In the genomic region with DNA sequence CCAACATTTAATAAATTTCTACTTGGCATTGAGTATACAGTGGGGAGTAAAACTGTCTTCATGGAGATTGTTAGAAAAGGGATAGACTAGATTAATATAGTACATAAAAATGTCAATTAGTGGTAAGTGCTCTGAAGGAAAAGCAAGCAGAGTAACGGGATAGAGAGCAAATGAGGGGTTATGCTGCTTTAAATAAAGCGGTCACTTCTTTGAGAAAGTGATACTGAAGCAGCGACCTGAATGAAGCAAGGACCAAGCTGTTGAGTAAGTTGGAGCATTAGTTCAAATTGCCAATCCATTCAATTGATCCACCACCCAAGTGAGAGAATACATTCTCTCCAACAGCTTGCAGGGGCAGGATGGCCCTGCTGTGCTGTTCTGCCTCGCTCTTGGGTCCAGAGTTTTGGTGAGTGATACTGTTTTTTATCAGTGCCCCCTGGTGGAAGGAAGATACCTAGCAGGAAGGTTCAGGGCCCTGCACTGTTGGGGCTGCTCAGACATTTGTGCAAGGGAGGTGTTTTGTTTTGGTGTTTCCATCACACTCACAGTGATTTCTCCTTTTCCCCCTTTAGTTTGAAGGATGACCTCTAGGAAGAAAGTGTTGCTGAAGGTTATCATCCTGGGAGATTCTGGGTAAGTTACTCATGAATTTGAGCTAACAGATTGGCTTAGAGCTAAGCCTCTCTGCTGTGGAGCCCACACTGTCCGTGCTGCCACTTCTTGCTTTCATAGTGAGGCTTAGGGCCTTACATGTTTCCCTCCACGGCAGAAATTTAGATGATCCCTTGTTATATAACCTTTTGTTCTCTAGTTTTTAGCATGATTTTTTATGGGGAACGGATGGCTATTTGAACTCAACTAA, we compare ENCODE assay signal across 8 cellular contexts.
DNase-seq lines count a peak whose midpoint lies in the region; ATAC-seq and TF ChIP-seq lines count a peak whose summit lies in the region.

No MANE protein-coding gene starts in this region.

- WGBS in esophagus, 2 donors = 49 to 54% methylated on average over 7 of the region's 7 CpGs

- H3K27ac Mint-ChIP-seq in natural killer cell = peak overlapping the region; percentile 61 to 72

- TF ChIP-seq CTCF in HL-60 (IDR thresholded peaks at IDR 0.05; ENCODE audit: insufficient read depth, low read length) (peak; percentile 49), natural killer cell (IDR thresholded peaks at IDR 0.05) (peak; percentile 74), thoracic aorta (IDR thresholded peaks at IDR 0.05) (peak; percentile 73)

- peaks cover 21% of the 10 kb centered on the region for H3K36me3 Mint-ChIP-seq in natural killer cell

- no peak overlapping the region for H3K9ac ChIP-seq in NT2/D1 (ENCODE audit: insufficient read length, low read depth)

- DNase-seq in CMK (ENCODE audit: low read depth) (peak; percentile 39), HL-60 (ENCODE audit: low read depth in 1 of 2, low spot score in 1 of 2) (peak; percentile 47 to 75), NT2/D1 (ENCODE audit: low read depth, low spot score) (peak; percentile 49), activated T-cell treated with anti-CD3 and anti-CD28 coated beads for 1 hour (ENCODE audit: low read depth) (peak; percentile 48), natural killer cell (peak; percentile 47), thoracic aorta (ENCODE audit: low spot score) (no peak)

- intact Hi-C loops in natural killer cell (cut with micrococcal nuclease) = loop anchor here (1.0 to 5.0 kb wide), 4 partner anchors 38 to 178 kb away; a partner anchor contains a TSS

- H3K4me1 Mint-ChIP-seq in natural killer cell = peaks cover 21 to 45% of the 10 kb centered on the region in 2 donors

- H3K4me1 ChIP-seq in NT2/D1 (ENCODE audit: insufficient read depth, insufficient read length) = peaks cover 3% of the 10 kb centered on the region
- no peaks in the 10 kb centered on the region for H3K4me1 ChIP-seq in esophagus (ENCODE audit: control insufficient read depth in 2 of 2, insufficient read depth in 2 of 2, low read length in 1 of 2)
- peaks cover 3 to 39% of the 10 kb centered on the region in 2 donors for H3K4me1 ChIP-seq in thoracic aorta (ENCODE audit: control insufficient read depth in 1 of 2, low read depth in 2 of 2)

- H3K4me3 ChIP-seq in HL-60 (replicated peaks; ENCODE audit: insufficient read depth, low read length) (no peak overlapping the region), NT2/D1 (ENCODE audit: insufficient read length, low read depth) (no peak overlapping the region), esophagus (ENCODE audit: low read depth in 1 of 2, low read length in 2 of 2) (no peak overlapping the region), thoracic aorta (no peak overlapping the region)

- H3K27ac ChIP-seq in HL-60 (replicated peaks) = peak overlapping the region; percentile 16
- H3K27ac ChIP-seq in esophagus (ENCODE audit: low read depth in 2 of 2, low read length in 1 of 2) = peak overlapping the region; percentile 36 to 59
- H3K27ac ChIP-seq in thoracic aorta = no peak overlapping the region

- H3K27me3 Mint-ChIP-seq in natural killer cell (ENCODE audit: low read depth in 2 of 2) = no peaks in the 10 kb centered on the region

- peak; percentile 73 for ATAC-seq in GM19395 (IDR thresholded peaks at IDR 0.05; ENCODE audit: unreplicated experiment)
- peak; percentile 98 to 100 (median 99) for ATAC-seq in natural killer cell
- ATAC-seq in thoracic aorta (ENCODE audit: insufficient number of reproducible peaks, low FRiP score, low read depth) = peak; percentile 82

- H3K4me3 Mint-ChIP-seq in natural killer cell = no peak overlapping the region

- no peaks in the 10 kb centered on the region for H3K9me3 ChIP-seq in NT2/D1 (ENCODE audit: insufficient read depth, low read length)
- no peaks in the 10 kb centered on the region for H3K9me3 ChIP-seq in esophagus (ENCODE audit: control insufficient read depth in 2 of 2, insufficient read depth in 1 of 2, low read depth in 1 of 2, low read length in 1 of 2)
- H3K9me3 ChIP-seq in thoracic aorta = no peaks in the 10 kb centered on the region

- H3K27me3 ChIP-seq in HL-60 (ENCODE audit: insufficient read depth, poor library complexity, severe bottlenecking) = no peaks in the 10 kb centered on the region
- H3K27me3 ChIP-seq in NT2/D1 (ENCODE audit: insufficient read depth, insufficient read length) = no peaks in the 10 kb centered on the region
- no peaks in the 10 kb centered on the region for H3K27me3 ChIP-seq in esophagus (ENCODE audit: control insufficient read depth in 1 of 2, insufficient read depth in 2 of 2, low read length in 2 of 2)
- no peaks in the 10 kb centered on the region for H3K27me3 ChIP-seq in thoracic aorta (replicated peaks; ENCODE audit: insufficient read depth)

- no peaks in the 10 kb centered on the region for H3K9me3 Mint-ChIP-seq in natural killer cell

- H3K36me3 ChIP-seq in NT2/D1 (ENCODE audit: insufficient read depth, insufficient read length, low read length) (peaks cover 44% of the 10 kb centered on the region), esophagus (ENCODE audit: control insufficient read depth in 2 of 2, insufficient read depth in 2 of 2, low read length in 1 of 2) (peaks cover 8 to 9% of the 10 kb centered on the region in 2 donors), thoracic aorta (peaks cover 7% of the 10 kb centered on the region)

Comparison
In these comparisons a context has a peak if more than half of its experiments do, and no peak if none do; other contexts are left out.
1. H3K27ac ChIP-seq: peak in HL-60 (single experiment) and esophagus (2 of 2); none in thoracic aorta (0 of 2).
2. Peak in every context shown above with its lines, with median percentiles within 50 percentile points of each other: ATAC-seq and CTCF ChIP-seq.